Comparison of ENCODE assay signal across 15 cellular contexts in genomic region chr1:115302390-115302961, GRCh38. TPM values are rescaled to one million over a fixed set of nuclear protein-coding genes. Genes with fewer than 3 reads are reported as not detected.
DNase-seq lines count a peak whose midpoint lies in the region; ATAC-seq and TF ChIP-seq lines count a peak whose summit lies in the region.
"Had no signal": no experiment of that assay in that cellular context is flagged by ENCODE, and none has a peak within 500 bp of the region (broad histone marks: within the 10 kb centered on the region; RNA-seq: fewer than 3 reads in every experiment).

No MANE protein-coding gene starts in this region.

- no peak overlapping the region for H3K4me3 Mint-ChIP-seq in nephron progenitor cell
- H3K4me3 Mint-ChIP-seq: activated CD4-positive, alpha-beta memory T cell treated with anti-CD3 and anti-CD28 coated beads for 36 hours; naive B cell had no signal

- WGBS in stomach, 5 donors, result 31 to 61% (median 34%) methylated on average over 9 of the region's 9 CpGs

- TF ChIP-seq EP300 in stomach (IDR thresholded peaks at IDR 0.05), result no peak

- ATAC-seq in HG02852 (IDR thresholded peaks at IDR 0.05; ENCODE audit: unreplicated experiment), result no peak

- DNase-seq in AG10803 (ENCODE audit: low read depth) (peak; percentile 97), NCI-H345 (lab: John Stamatoyannopoulos, UW) (peak; percentile 26), epithelial cell of prostate (ENCODE audit: low read depth, low spot score) (no peak), nephron progenitor cell (no peak), stomach (no peak), dorsolateral prefrontal cortex (no peak)
- no peak for DNase-seq in stimulated activated naive CD4-positive, alpha-beta T cell (lab: John Stamatoyannopoulos, UW)
- DNase-seq: activated CD4-positive, alpha-beta memory T cell treated with anti-CD3 and anti-CD28 coated beads for 36 hours; COR-L47; hippocampal formation; naive B cell; NCI-H1694; testis had no signal

- no peaks in the 10 kb centered on the region for H3K27me3 Mint-ChIP-seq in nephron progenitor cell (ENCODE audit: low read depth, poor library complexity)

- H3K4me3 ChIP-seq in AG10803 (ENCODE audit: low read length) (peak overlapping the region; percentile 24), stomach (no peak overlapping the region), dorsolateral prefrontal cortex (no peak overlapping the region)
- H3K4me3 ChIP-seq: testis had no signal

- H3K9me3 Mint-ChIP-seq in nephron progenitor cell, result no peaks in the 10 kb centered on the region
- H3K9me3 Mint-ChIP-seq: activated CD4-positive, alpha-beta memory T cell treated with anti-CD3 and anti-CD28 coated beads for 36 hours had no signal

- H3K36me3 ChIP-seq in stomach, result no peaks in the 10 kb centered on the region

- no peak for TF ChIP-seq POLR2A in stomach (IDR thresholded peaks at IDR 0.05)

- H3K4me1 ChIP-seq in stomach, result peaks cover 0 to 8% (median 4%) of the 10 kb centered on the region in 4 donors
- H3K4me1 ChIP-seq: testis had no signal

- H3K36me3 Mint-ChIP-seq in nephron progenitor cell (ENCODE audit: low read depth), result no peaks in the 10 kb centered on the region
- H3K36me3 Mint-ChIP-seq: activated CD4-positive, alpha-beta memory T cell treated with anti-CD3 and anti-CD28 coated beads for 36 hours; naive B cell had no signal

- no peak for TF ChIP-seq CTCF in AG10803 (conservative IDR thresholded peaks at IDR 0.05; ENCODE audit: low read length)
- TF ChIP-seq CTCF in nephron progenitor cell (IDR thresholded peaks at IDR 0.05), result no peak
- no peak for TF ChIP-seq CTCF in stomach (IDR thresholded peaks at IDR 0.05)
- no peak for TF ChIP-seq CTCF in dorsolateral prefrontal cortex (IDR thresholded peaks at IDR 0.05 in 54 of 56, conservative IDR thresholded peaks at IDR 0.05 in 2 of 56; ENCODE audit: low read depth in 1 of 56, partially characterized antibody in 56 of 56)

- H3K27me3 ChIP-seq in stomach (no peaks in the 10 kb centered on the region), dorsolateral prefrontal cortex (peaks cover 0 to 3% (median 0%) of the 10 kb centered on the region in 45 donors)
- H3K27me3 ChIP-seq: testis had no signal

- H3K4me1 Mint-ChIP-seq in nephron progenitor cell, result peaks cover 50% of the 10 kb centered on the region
- H3K4me1 Mint-ChIP-seq: naive B cell had no signal

- intact Hi-C loops in stomach (cut with DNase I; ENCODE audit: low total_unique reads) (no loop called here), dorsolateral prefrontal cortex (cut with DNase I) (no loop called here)

- H3K27ac ChIP-seq in epithelial cell of prostate (peak overlapping the region; percentile 58), stomach (peak overlapping the region in 1 of 5 donors; percentile 50), dorsolateral prefrontal cortex (peak overlapping the region in 16 of 59 donors; percentile 0 to 64 (median 36))
- H3K27ac ChIP-seq: testis had no signal

- peak overlapping the region; percentile 93 for H3K27ac Mint-ChIP-seq in nephron progenitor cell
- H3K27ac Mint-ChIP-seq: activated CD4-positive, alpha-beta memory T cell treated with anti-CD3 and anti-CD28 coated beads for 36 hours; naive B cell had no signal

- H3K9me3 ChIP-seq in stomach, result no peaks in the 10 kb centered on the region
- H3K9me3 ChIP-seq: testis had no signal

RNA-seq across cellular contexts. Expression of gene NGF, which starts 35.6 kb away (rescaled TPM):
- total RNA-seq in stomach, result 1 to 10 TPM in 3 of 5 donors, not detected in 2; 1.8 to 3.1 (median 2.2) TPM
- polyA plus RNA-seq in stomach, result 1 to 10 TPM in 1 of 3 donors, under 1 TPM in 1, not detected in 1; 0.31 to 1.5 TPM
- total RNA-seq in dorsolateral prefrontal cortex, result 1 to 10 TPM in 49 of 120 experiments, under 1 TPM in 53, not detected in 18; 0.46 to 2.7 (median 0.97) TPM
- total RNA-seq: activated CD4-positive, alpha-beta memory T cell treated with anti-CD3 and anti-CD28 coated beads for 36 hours; SK-MEL-5 had no signal

Comparison
In these comparisons a context has a peak if more than half of its experiments do, and no peak if none do; other contexts are left out.
1. DNase-seq: peak in AG10803 (single experiment) and NCI-H345 (single experiment); none in epithelial cell of prostate (single experiment), nephron progenitor cell (single experiment), stimulated activated naive CD4-positive, alpha-beta T cell (0 of 6), stomach (single experiment) and dorsolateral prefrontal cortex (0 of 10).